In the genomic region with DNA sequence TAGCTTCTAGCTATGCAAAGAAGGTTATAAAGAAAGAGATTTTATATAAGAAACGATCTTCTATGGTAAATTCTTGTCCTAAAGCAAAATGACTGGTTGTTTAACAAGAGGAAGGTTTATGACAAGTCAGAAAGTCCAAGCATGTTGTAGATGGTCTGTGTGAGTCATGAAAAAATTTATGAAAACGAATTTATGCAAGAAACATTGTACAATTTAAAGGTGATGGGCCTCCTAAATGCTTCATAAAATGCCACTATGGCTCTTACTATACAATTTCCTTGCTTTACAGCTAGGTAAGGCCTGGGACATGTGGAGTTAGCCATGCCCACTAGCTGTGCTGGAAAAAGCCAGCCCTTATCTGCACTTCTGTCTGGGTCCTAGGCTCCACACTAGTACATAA, we compare ENCODE assay signal across 20 cellular contexts.
"Had no signal": no experiment of that assay in that cellular context is flagged by ENCODE, and none has a peak within 500 bp of the region (broad histone marks: within the 10 kb centered on the region; RNA-seq: fewer than 3 reads in every experiment).

No MANE protein-coding gene starts in this region.

- H3K4me3 Mint-ChIP-seq: naive thymus-derived CD8-positive, alpha-beta T cell; stimulated activated memory B cell treated with anti-CD40 and anti-IgM and Interleukin-4, amounts not matched to agents 10 μg/mL and 1 μg/mL and 100 μg/mL, for 72 hours; stimulated activated naive CD8-positive, alpha-beta T cell treated with anti-CD3 and anti-CD28 coated beads, Interleukin-15, amount 100 ng/mL, for 72 hours had no signal

- H3K4me1 Mint-ChIP-seq: naive thymus-derived CD8-positive, alpha-beta T cell; stimulated activated memory B cell treated with anti-CD40 and anti-IgM and Interleukin-4, amounts not matched to agents 10 μg/mL and 1 μg/mL and 100 μg/mL, for 72 hours; stimulated activated naive CD8-positive, alpha-beta T cell treated with anti-CD3 and anti-CD28 coated beads, Interleukin-15, amount 100 ng/mL, for 72 hours had no signal

- H3K36me3 Mint-ChIP-seq: stimulated activated memory B cell treated with anti-CD40 and anti-IgM and Interleukin-4, amounts not matched to agents 10 μg/mL and 1 μg/mL and 100 μg/mL, for 72 hours had no signal

- H3K27ac Mint-ChIP-seq: naive thymus-derived CD8-positive, alpha-beta T cell; stimulated activated memory B cell treated with anti-CD40 and anti-IgM and Interleukin-4, amounts not matched to agents 10 μg/mL and 1 μg/mL and 100 μg/mL, for 72 hours; stimulated activated naive CD8-positive, alpha-beta T cell treated with anti-CD3 and anti-CD28 coated beads, Interleukin-15, amount 100 ng/mL, for 72 hours had no signal

- H3K27me3 Mint-ChIP-seq: stimulated activated memory B cell treated with anti-CD40 and anti-IgM and Interleukin-4, amounts not matched to agents 10 μg/mL and 1 μg/mL and 100 μg/mL, for 72 hours; stimulated activated naive CD8-positive, alpha-beta T cell treated with anti-CD3 and anti-CD28 coated beads, Interleukin-15, amount 100 ng/mL, for 72 hours had no signal

- DNase-seq: colonic mucosa; dermis blood vessel endothelial cell; foreskin melanocyte; head of caudate nucleus; kidney glomerular epithelial cell; mammary epithelial cell; mucosa of descending colon; naive thymus-derived CD8-positive, alpha-beta T cell; psoas muscle; retina; spleen; stimulated activated CD4-positive, alpha-beta T cell treated with anti-CD3 and anti-CD28 coated beads, Interleukin-15, amount 100 ng/mL, for 24 hours; stimulated activated CD4-positive, alpha-beta T cell treated with anti-CD3 and anti-CD28 coated beads, Interleukin-1b, Interleukin-23, amount 100 ng/mL, for 48 hours; stimulated activated CD4-positive, alpha-beta T cell treated with anti-CD3 and anti-CD28 coated beads, Interleukin-4, amount 100 ng/mL, for 24 hours; stimulated activated naive CD8-positive, alpha-beta T cell treated with anti-CD3 and anti-CD28 coated beads, Interleukin-15, amount 100 ng/mL, for 72 hours; testis had no signal

- ATAC-seq: mucosa of descending colon; naive thymus-derived CD8-positive, alpha-beta T cell; psoas muscle; sciatic nerve; stimulated activated memory B cell treated with anti-CD40 and anti-IgM and Interleukin-4, amounts not matched to agents 10 μg/mL and 1 μg/mL and 100 μg/mL, for 72 hours; stimulated activated naive CD8-positive, alpha-beta T cell treated with anti-CD3 and anti-CD28 coated beads, Interleukin-15, amount 100 ng/mL, for 72 hours had no signal

- H3K4me3 ChIP-seq: colonic mucosa, hepatocyte, mucosa of descending colon, psoas muscle, spleen, testis, tibial nerve had no signal
